In the genomic region with DNA sequence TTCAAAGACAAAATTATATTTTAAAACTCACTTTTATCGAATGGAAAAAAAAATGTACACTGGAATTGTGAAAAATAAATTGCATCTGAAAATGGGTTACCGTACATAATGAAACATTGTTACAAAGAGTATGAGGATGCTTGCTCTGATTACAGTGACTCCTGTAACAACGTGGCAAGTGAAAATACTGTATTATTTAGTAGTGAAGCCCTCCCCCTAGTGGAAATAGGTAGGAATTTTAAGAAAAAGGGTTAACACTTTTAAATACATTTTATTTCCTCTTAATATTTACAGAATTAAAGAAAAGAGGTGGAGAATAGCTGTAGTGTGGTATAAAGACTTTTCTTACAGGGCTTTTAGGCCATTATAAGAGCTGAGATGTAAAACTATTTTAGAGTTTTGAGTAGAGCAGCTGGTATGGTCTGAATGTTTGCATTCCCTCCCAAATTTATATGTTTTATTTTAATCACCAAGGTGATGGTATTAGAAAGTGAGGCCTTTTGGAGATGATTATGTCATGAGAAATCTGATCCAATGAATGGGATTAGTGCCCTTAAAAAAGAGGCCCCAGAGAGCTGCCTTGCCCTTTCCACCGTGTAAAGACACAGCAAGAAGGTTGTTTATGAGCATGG, we compare ENCODE assay signal across 9 cellular contexts. TPM values are rescaled to one million over a fixed set of nuclear protein-coding genes. Genes with fewer than 3 reads are reported as not detected.
DNase-seq lines count a peak whose midpoint lies in the region; ATAC-seq and TF ChIP-seq lines count a peak whose summit lies in the region.
"Had no signal": no experiment of that assay in that cellular context is flagged by ENCODE, and none has a peak within 500 bp of the region (broad histone marks: within the 10 kb centered on the region; RNA-seq: fewer than 3 reads in every experiment).

No MANE protein-coding gene starts in this region.

- no peaks in the 10 kb centered on the region for H3K9me3 ChIP-seq in cardiac muscle cell (ENCODE audit: low read depth)
- no peaks in the 10 kb centered on the region for H3K9me3 ChIP-seq in breast epithelium
- H3K9me3 ChIP-seq in upper lobe of right lung = no peaks in the 10 kb centered on the region

- H3K27ac ChIP-seq in cardiac muscle cell (no peak overlapping the region), breast epithelium (no peak overlapping the region), upper lobe of right lung (no peak overlapping the region)
- H3K27ac ChIP-seq: epithelial cell of prostate had no signal

- intact Hi-C loops in cardiac septum (cut with DNase I) = loop anchor here (2.0 kb wide), 1 partner anchor 612 kb away; no protein-coding TSS in a partner anchor
- intact Hi-C loops in breast epithelium (cut with DNase I; ENCODE audit: low total_unique reads) = loop anchor here (10.0 kb wide), 1 partner anchor 610 kb away; no protein-coding TSS in a partner anchor
- intact Hi-C loops in upper lobe of right lung (cut with DNase I) = loop anchor here (5.0 kb wide), 1 partner anchor 612 kb away; no protein-coding TSS in a partner anchor

- TF ChIP-seq CTCF in cardiac muscle cell (IDR thresholded peaks at IDR 0.05; ENCODE audit: low read depth, low read length) = peak; percentile 55
- TF ChIP-seq CTCF in breast epithelium (IDR thresholded peaks at IDR 0.05) = peak; percentile 82 to 88 (median 84)
- peak; percentile 71 for TF ChIP-seq CTCF in upper lobe of right lung (IDR thresholded peaks at IDR 0.05)

- no peak overlapping the region for H3K4me3 ChIP-seq in cardiac muscle cell
- no peak overlapping the region for H3K4me3 ChIP-seq in breast epithelium
- no peak overlapping the region for H3K4me3 ChIP-seq in upper lobe of right lung

- H3K36me3 ChIP-seq in cardiac muscle cell = no peaks in the 10 kb centered on the region
- H3K36me3 ChIP-seq in breast epithelium = peaks cover 7% of the 10 kb centered on the region
- peaks cover 9% of the 10 kb centered on the region for H3K36me3 ChIP-seq in upper lobe of right lung

- no peaks in the 10 kb centered on the region for H3K4me1 ChIP-seq in cardiac muscle cell (ENCODE audit: low read depth)
- no peaks in the 10 kb centered on the region for H3K4me1 ChIP-seq in breast epithelium
- no peaks in the 10 kb centered on the region for H3K4me1 ChIP-seq in upper lobe of right lung

- H3K27me3 ChIP-seq in cardiac muscle cell (no peaks in the 10 kb centered on the region), breast epithelium (no peaks in the 10 kb centered on the region), upper lobe of right lung (no peaks in the 10 kb centered on the region)

- ATAC-seq in HG03280 (IDR thresholded peaks at IDR 0.05; ENCODE audit: unreplicated experiment) (peak; percentile 74), upper lobe of right lung (peak; percentile 87)

- DNase-seq in cardiac muscle cell (ENCODE audit: low read depth in 1 of 2, low spot score in 1 of 2) (peak; percentile 61 to 77), cardiac septum (ENCODE audit: low spot score) (no peak), NCI-H748 treated with DMSO at 0.1 percent for 48 hours (lab: John Stamatoyannopoulos, UW) (peak; percentile 11), breast epithelium (ENCODE audit: low spot score in 2 of 2) (no peak), kidney glomerular epithelial cell (lab: John Stamatoyannopoulos, UW) (peak; percentile 16), upper lobe of right lung (no peak)
- DNase-seq in activated naive CD4-positive, alpha-beta T cell treated with anti-CD3 and anti-CD28 coated beads, Interleukin-2, amount 50 U/mL, for 16 hours = no peak

- no peak for TF ChIP-seq POLR2A in breast epithelium (IDR thresholded peaks at IDR 0.05)

RNA-seq across cellular contexts. Expression of gene FAM76B, which starts 25.2 kb away (rescaled TPM):
- total RNA-seq in cardiac muscle cell (17.0 and 29.1 TPM in 2 replicates), cardiac septum (9.2 TPM), breast epithelium (10 to 100 TPM; 42.1 to 69.7 (median 48.8) TPM), upper lobe of right lung (22.5 TPM)
- 13.4 and 23.4 TPM in 2 replicates for polyA plus RNA-seq in cardiac muscle cell

RNA-seq across cellular contexts. Expression of gene CEP57, which starts 25.9 kb away (rescaled TPM):
- total RNA-seq in cardiac muscle cell (46.0 and 75.6 TPM in 2 replicates), cardiac septum (27.8 TPM), breast epithelium (10 to 100 TPM; 48.6 to 66.9 (median 52.1) TPM), upper lobe of right lung (33.8 TPM)
- 57.1 and 81.1 TPM in 2 replicates for polyA plus RNA-seq in cardiac muscle cell

Comparison
In these comparisons a context has a peak if more than half of its experiments do, and no peak if none do; other contexts are left out.
1. DNase-seq: peak in cardiac muscle cell (2 of 2), NCI-H748 treated with DMSO at 0.1 percent for 48 hours (single experiment) and kidney glomerular epithelial cell (single experiment); none in cardiac septum (single experiment), breast epithelium (0 of 2), upper lobe of right lung (single experiment) and activated naive CD4-positive, alpha-beta T cell treated with anti-CD3 and anti-CD28 coated beads, Interleukin-2, amount 50 U/mL, for 16 hours (single experiment).
2. Peak in every context shown above with its lines, with median percentiles within 50 percentile points of each other: CTCF ChIP-seq.